Comparison of ENCODE assay signal across 1 cellular context in the genomic region with DNA sequence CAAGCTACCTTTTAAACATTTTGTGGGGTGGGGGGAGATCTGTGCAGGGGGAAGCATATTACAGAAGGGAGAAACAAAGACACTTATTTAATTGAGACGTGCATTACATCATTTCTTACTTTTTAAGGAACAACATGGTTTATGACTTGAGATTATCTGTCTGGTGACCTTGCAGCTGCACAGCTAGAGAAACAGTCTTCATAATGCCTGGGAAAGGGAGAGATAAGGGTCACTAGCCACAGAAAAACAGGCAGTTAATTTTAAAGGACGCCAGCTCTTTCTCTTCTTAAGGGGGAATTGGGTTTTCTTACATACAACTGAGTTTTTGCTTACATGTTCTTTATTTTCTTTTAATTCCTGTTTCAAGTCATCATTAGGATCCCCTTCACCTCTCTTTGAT.
TF ChIP-seq lines count a peak whose summit lies in the region.

No MANE protein-coding gene starts in this region.

TF ChIP-seq in K562, 482 proteins besides CTCF, POLR2A, EP300 and RAD21 (continued from another document):
- peak in 1 of 2 experiments; percentile 73; a peak in 2 of 4 replicates for TF ChIP-seq ZMIZ1 (IDR thresholded peaks at IDR 0.05; ENCODE audit: low read depth in 2 of 2, low read length in 2 of 2)
- peak; percentile 50; the same call in 1 of the 2 replicates for TF ChIP-seq ZNF311 (CRISPR knock-in tag; IDR thresholded peaks at IDR 0.05)
- TF ChIP-seq TCF7L2 (IDR thresholded peaks at IDR 0.05; ENCODE audit: low read depth, low read length) = no peak
- no peak for TF ChIP-seq ZNF165 (CRISPR knock-in tag; IDR thresholded peaks at IDR 0.05; ENCODE audit: borderline replicate concordance)
- peak; percentile 80 for TF ChIP-seq CBFA2T2 (conservative IDR thresholded peaks at IDR 0.05)
- no peak for TF ChIP-seq TARDBP (IDR thresholded peaks at IDR 0.05)
- no peak for TF ChIP-seq CC2D1A (IDR thresholded peaks at IDR 0.05)
- TF ChIP-seq NRF1 (conservative IDR thresholded peaks at IDR 0.05 in 1 of 2, IDR thresholded peaks at IDR 0.05 in 1 of 2) = no peak
- TF ChIP-seq ZNF212 (CRISPR knock-in tag; IDR thresholded peaks at IDR 0.05) = no peak
- TF ChIP-seq, protein P1, sequence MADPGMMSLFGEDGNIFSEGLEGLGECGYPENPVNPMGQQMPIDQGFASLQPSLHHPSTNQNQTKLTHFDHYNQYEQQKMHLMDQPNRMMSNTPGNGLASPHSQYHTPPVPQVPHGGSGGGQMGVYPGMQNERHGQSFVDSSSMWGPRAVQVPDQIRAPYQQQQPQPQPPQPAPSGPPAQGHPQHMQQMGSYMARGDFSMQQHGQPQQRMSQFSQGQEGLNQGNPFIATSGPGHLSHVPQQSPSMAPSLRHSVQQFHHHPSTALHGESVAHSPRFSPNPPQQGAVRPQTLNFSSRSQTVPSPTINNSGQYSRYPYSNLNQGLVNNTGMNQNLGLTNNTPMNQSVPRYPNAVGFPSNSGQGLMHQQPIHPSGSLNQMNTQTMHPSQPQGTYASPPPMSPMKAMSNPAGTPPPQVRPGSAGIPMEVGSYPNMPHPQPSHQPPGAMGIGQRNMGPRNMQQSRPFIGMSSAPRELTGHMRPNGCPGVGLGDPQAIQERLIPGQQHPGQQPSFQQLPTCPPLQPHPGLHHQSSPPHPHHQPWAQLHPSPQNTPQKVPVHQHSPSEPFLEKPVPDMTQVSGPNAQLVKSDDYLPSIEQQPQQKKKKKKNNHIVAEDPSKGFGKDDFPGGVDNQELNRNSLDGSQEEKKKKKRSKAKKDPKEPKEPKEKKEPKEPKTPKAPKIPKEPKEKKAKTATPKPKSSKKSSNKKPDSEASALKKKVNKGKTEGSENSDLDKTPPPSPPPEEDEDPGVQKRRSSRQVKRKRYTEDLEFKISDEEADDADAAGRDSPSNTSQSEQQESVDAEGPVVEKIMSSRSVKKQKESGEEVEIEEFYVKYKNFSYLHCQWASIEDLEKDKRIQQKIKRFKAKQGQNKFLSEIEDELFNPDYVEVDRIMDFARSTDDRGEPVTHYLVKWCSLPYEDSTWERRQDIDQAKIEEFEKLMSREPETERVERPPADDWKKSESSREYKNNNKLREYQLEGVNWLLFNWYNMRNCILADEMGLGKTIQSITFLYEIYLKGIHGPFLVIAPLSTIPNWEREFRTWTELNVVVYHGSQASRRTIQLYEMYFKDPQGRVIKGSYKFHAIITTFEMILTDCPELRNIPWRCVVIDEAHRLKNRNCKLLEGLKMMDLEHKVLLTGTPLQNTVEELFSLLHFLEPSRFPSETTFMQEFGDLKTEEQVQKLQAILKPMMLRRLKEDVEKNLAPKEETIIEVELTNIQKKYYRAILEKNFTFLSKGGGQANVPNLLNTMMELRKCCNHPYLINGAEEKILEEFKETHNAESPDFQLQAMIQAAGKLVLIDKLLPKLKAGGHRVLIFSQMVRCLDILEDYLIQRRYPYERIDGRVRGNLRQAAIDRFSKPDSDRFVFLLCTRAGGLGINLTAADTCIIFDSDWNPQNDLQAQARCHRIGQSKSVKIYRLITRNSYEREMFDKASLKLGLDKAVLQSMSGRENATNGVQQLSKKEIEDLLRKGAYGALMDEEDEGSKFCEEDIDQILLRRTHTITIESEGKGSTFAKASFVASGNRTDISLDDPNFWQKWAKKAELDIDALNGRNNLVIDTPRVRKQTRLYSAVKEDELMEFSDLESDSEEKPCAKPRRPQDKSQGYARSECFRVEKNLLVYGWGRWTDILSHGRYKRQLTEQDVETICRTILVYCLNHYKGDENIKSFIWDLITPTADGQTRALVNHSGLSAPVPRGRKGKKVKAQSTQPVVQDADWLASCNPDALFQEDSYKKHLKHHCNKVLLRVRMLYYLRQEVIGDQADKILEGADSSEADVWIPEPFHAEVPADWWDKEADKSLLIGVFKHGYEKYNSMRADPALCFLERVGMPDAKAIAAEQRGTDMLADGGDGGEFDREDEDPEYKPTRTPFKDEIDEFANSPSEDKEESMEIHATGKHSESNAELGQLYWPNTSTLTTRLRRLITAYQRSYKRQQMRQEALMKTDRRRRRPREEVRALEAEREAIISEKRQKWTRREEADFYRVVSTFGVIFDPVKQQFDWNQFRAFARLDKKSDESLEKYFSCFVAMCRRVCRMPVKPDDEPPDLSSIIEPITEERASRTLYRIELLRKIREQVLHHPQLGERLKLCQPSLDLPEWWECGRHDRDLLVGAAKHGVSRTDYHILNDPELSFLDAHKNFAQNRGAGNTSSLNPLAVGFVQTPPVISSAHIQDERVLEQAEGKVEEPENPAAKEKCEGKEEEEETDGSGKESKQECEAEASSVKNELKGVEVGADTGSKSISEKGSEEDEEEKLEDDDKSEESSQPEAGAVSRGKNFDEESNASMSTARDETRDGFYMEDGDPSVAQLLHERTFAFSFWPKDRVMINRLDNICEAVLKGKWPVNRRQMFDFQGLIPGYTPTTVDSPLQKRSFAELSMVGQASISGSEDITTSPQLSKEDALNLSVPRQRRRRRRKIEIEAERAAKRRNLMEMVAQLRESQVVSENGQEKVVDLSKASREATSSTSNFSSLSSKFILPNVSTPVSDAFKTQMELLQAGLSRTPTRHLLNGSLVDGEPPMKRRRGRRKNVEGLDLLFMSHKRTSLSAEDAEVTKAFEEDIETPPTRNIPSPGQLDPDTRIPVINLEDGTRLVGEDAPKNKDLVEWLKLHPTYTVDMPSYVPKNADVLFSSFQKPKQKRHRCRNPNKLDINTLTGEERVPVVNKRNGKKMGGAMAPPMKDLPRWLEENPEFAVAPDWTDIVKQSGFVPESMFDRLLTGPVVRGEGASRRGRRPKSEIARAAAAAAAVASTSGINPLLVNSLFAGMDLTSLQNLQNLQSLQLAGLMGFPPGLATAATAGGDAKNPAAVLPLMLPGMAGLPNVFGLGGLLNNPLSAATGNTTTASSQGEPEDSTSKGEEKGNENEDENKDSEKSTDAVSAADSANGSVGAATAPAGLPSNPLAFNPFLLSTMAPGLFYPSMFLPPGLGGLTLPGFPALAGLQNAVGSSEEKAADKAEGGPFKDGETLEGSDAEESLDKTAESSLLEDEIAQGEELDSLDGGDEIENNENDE (IDR thresholded peaks at IDR 0.05; ENCODE audit: low read depth, low read length) = no peak
- no peak for TF ChIP-seq BDP1 (IDR thresholded peaks at IDR 0.05; ENCODE audit: insufficient read depth, insufficient read length)
- no peak for TF ChIP-seq NFE2L1 (tag; IDR thresholded peaks at IDR 0.05; ENCODE audit: borderline replicate concordance, low read depth)
- TF ChIP-seq ZNF184 (CRISPR knock-in tag; IDR thresholded peaks at IDR 0.05) = no peak
- TF ChIP-seq HMBOX1 (IDR thresholded peaks at IDR 0.05) = peak; percentile 99
- no peak for TF ChIP-seq PTTG1 (tag; IDR thresholded peaks at IDR 0.05; ENCODE audit: low read depth)
- no peak for TF ChIP-seq ZNF12 (CRISPR knock-in tag; IDR thresholded peaks at IDR 0.05)
- TF ChIP-seq NR2C1 (IDR thresholded peaks at IDR 0.05) = 0 out of 2 replicates have a peak, but pooled peaks have one; percentile 30
- TF ChIP-seq NR2C1 (tag; IDR thresholded peaks at IDR 0.05) = peak; percentile 75
- TF ChIP-seq ERF (CRISPR knock-in tag; IDR thresholded peaks at IDR 0.05) = no peak
- TF ChIP-seq ZNF431 (CRISPR knock-in tag; IDR thresholded peaks at IDR 0.05) = no peak
- TF ChIP-seq CBFA2T3 (IDR thresholded peaks at IDR 0.05) = peak; percentile 86
- TF ChIP-seq ZKSCAN8 (CRISPR knock-in tag; IDR thresholded peaks at IDR 0.05) = no peak
- TF ChIP-seq, protein P2, sequence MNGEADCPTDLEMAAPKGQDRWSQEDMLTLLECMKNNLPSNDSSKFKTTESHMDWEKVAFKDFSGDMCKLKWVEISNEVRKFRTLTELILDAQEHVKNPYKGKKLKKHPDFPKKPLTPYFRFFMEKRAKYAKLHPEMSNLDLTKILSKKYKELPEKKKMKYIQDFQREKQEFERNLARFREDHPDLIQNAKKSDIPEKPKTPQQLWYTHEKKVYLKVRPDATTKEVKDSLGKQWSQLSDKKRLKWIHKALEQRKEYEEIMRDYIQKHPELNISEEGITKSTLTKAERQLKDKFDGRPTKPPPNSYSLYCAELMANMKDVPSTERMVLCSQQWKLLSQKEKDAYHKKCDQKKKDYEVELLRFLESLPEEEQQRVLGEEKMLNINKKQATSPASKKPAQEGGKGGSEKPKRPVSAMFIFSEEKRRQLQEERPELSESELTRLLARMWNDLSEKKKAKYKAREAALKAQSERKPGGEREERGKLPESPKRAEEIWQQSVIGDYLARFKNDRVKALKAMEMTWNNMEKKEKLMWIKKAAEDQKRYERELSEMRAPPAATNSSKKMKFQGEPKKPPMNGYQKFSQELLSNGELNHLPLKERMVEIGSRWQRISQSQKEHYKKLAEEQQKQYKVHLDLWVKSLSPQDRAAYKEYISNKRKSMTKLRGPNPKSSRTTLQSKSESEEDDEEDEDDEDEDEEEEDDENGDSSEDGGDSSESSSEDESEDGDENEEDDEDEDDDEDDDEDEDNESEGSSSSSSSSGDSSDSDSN (IDR thresholded peaks at IDR 0.05; ENCODE audit: borderline replicate concordance in 1 of 2, low read depth in 2 of 2, low read length in 2 of 2) = no peak
- no peak for TF ChIP-seq TAF7 (tag; IDR thresholded peaks at IDR 0.05)
- TF ChIP-seq TCF7 (IDR thresholded peaks at IDR 0.05; ENCODE audit: borderline replicate concordance) = no peak
- TF ChIP-seq HSF4 (CRISPR knock-in tag; IDR thresholded peaks at IDR 0.05; ENCODE audit: borderline replicate concordance) = no peak
TF ChIP-seq in K562: peak in this region for 93.
